In the genomic region with DNA sequence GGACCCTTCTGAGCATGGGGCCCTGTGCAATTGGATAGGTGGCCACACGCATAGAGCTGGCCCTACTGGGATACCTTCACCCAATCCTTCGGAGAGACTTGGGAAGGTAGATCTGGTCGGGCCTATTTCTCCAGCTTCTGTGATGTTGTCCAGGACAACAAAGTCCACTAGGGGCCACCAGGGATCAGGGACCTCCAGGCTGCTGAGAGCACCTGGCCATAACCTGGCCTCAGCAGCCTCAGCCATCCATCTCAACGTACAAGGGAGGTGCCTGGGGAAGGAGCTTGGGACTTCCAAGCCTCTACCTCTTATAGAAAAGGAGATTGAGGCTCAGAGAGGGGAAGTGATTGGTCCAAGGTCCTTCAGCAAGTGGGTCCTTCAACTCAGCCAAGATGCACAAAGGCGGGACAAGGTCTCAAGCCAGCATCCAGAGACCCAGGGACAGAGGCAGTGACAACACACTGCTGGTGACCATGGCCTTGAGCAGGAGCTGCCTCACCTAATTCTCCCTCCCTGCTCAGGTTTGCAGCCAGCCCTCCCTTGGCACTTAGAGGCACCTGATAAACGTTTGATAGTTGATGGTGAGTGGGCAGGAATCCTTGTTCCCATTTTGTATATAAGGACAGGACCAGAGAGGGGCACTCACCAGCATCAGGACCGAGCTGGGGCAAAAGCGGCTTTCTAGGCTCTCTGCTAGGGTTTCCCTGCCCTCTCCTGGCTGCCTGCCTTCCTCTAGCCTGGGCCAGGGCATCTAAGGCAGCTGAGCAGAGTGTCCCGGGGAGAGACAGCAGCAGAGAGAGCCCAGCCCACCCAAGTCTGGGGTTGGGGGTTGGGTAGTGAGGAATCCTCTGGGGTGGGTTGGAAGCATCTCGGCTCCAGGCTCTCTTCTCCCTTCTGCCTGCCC, we compare ENCODE assay signal across 15 cellular contexts. TPM values are rescaled to one million over a fixed set of nuclear protein-coding genes. Genes with fewer than 3 reads are reported as not detected.
DNase-seq lines count a peak whose midpoint lies in the region; ATAC-seq and TF ChIP-seq lines count a peak whose summit lies in the region.
"Had no signal": no experiment of that assay in that cellular context is flagged by ENCODE, and none has a peak within 500 bp of the region (broad histone marks: within the 10 kb centered on the region; RNA-seq: fewer than 3 reads in every experiment).

No MANE protein-coding gene starts in this region.

- H3K4me1 ChIP-seq in endodermal cell (ENCODE audit: control insufficient read depth, insufficient read depth, low read length) (peaks cover 5% of the 10 kb centered on the region), transverse colon (peaks cover 0 to 12% (median 6%) of the 10 kb centered on the region in 4 donors)

- H3K9me3 ChIP-seq in WERI-Rb-1 (ENCODE audit: severe bottlenecking) (no peaks in the 10 kb centered on the region), endodermal cell (ENCODE audit: control insufficient read depth, low read length) (no peaks in the 10 kb centered on the region), transverse colon (no peaks in the 10 kb centered on the region)
- H3K9me3 ChIP-seq: body of pancreas had no signal

- in situ Hi-C loops in transverse colon (cut with MboI; ENCODE audit: low pct_ligation_motif_present in 1 of 4, low pct_unique_long_range_greater_than_20kb in 1 of 4, low sequenced_read_pairs in 3 of 4), result no loop called here

- 86 to 98% methylated on average over 7 to 10 of the region's 10 CpGs for WGBS in endodermal cell (ENCODE audit: insufficient coverage in 1 of 2, insufficient read length in 1 of 2), 2 experiments
- 80 to 86% methylated on average over 2 to 10 of the region's 10 CpGs for WGBS in transverse colon (ENCODE audit: low coverage in 1 of 2), 2 donors

- H3K27ac Mint-ChIP-seq in endodermal cell, result no peak overlapping the region
- H3K27ac Mint-ChIP-seq: progenitor cell of endocrine pancreas, type B pancreatic cell had no signal

- no peaks in the 10 kb centered on the region for H3K27me3 Mint-ChIP-seq in endodermal cell (ENCODE audit: insufficient read depth)

- no peak for TF ChIP-seq POLR2A in transverse colon (IDR thresholded peaks at IDR 0.05)

- H3K4me3 ChIP-seq in WERI-Rb-1 (ENCODE audit: low read depth, low read length) (no peak overlapping the region), endodermal cell (ENCODE audit: low read length) (no peak overlapping the region), transverse colon (no peak overlapping the region)
- H3K4me3 ChIP-seq: body of pancreas had no signal

- no peak overlapping the region for H3K4me3 Mint-ChIP-seq in endodermal cell
- H3K4me3 Mint-ChIP-seq: type B pancreatic cell had no signal

- H3K9ac ChIP-seq in endodermal cell (ENCODE audit: extremely low read depth, low read length, poor library complexity, severe bottlenecking), result no peak overlapping the region

- TF ChIP-seq CTCF in WERI-Rb-1 (IDR thresholded peaks at IDR 0.05; ENCODE audit: low read depth, low read length), result peak; percentile 9; the same call in 1 of the 2 replicates
- TF ChIP-seq CTCF in endodermal cell (conservative IDR thresholded peaks at IDR 0.05), result peak; percentile 32
- no peak for TF ChIP-seq CTCF in transverse colon (IDR thresholded peaks at IDR 0.05)

- no peaks in the 10 kb centered on the region for H3K9me3 Mint-ChIP-seq in endodermal cell
- H3K9me3 Mint-ChIP-seq: type B pancreatic cell had no signal

- no peak for TF ChIP-seq EP300 in transverse colon (IDR thresholded peaks at IDR 0.05; ENCODE audit: low read depth)

- H3K4me1 Mint-ChIP-seq in endodermal cell, result peaks cover 14% of the 10 kb centered on the region

- peak overlapping the region; percentile 49 for H3K27ac ChIP-seq in WERI-Rb-1
- no peak overlapping the region for H3K27ac ChIP-seq in endodermal cell (ENCODE audit: low read depth, low read length)
- H3K27ac ChIP-seq in transverse colon, result no peak overlapping the region
- H3K27ac ChIP-seq: body of pancreas had no signal

- intact Hi-C loops in transverse colon (cut with DNase I; ENCODE audit: low total_unique reads), result no loop called here

- ATAC-seq in HG02798 (IDR thresholded peaks at IDR 0.05; ENCODE audit: poor library complexity, unreplicated experiment), result no peak
- ATAC-seq: body of pancreas had no signal

- no peaks in the 10 kb centered on the region for H3K36me3 Mint-ChIP-seq in endodermal cell (ENCODE audit: low read depth)
- H3K36me3 Mint-ChIP-seq: type B pancreatic cell had no signal

- peak; percentile 62 for DNase-seq in activated effector memory CD4-positive, alpha-beta T cell treated with anti-CD3 and anti-CD28 coated beads, Interleukin-2, amount 50 U/mL, for 16 hours
- no peak for DNase-seq in activated effector memory CD4-positive, alpha-beta T cell treated with Interleukin-2 at 50 U/mL for 16 hours
- no peak for DNase-seq in WERI-Rb-1
- peak; percentile 51 for DNase-seq in endodermal cell
- DNase-seq in transverse colon, result peak; percentile 6
- no peak for DNase-seq in NCI-H526 treated with DMSO at 0.1 percent for 48 hours (lab: John Stamatoyannopoulos, UW)
- no peak for DNase-seq in Ammon's horn (ENCODE audit: low spot score)
- DNase-seq: body of pancreas, DMS53, foreskin melanocyte, NCI-H1436, NCI-H226 had no signal

- no peaks in the 10 kb centered on the region for H3K36me3 ChIP-seq in WERI-Rb-1
- H3K36me3 ChIP-seq in endodermal cell (ENCODE audit: control insufficient read depth, insufficient read depth, low read length), result no peaks in the 10 kb centered on the region
- no peaks in the 10 kb centered on the region for H3K36me3 ChIP-seq in transverse colon

- no peaks in the 10 kb centered on the region for H3K27me3 ChIP-seq in WERI-Rb-1 (ENCODE audit: insufficient read depth, low read depth, severe bottlenecking)
- H3K27me3 ChIP-seq in endodermal cell (ENCODE audit: control insufficient read depth, insufficient read depth, low read length, poor library complexity, severe bottlenecking), result no peaks in the 10 kb centered on the region
- no peaks in the 10 kb centered on the region for H3K27me3 ChIP-seq in transverse colon

RNA-seq across cellular contexts. Expression of gene RAC2, which starts 4.5 kb away (rescaled TPM):
- 1 to 10 TPM; 4.5 to 5.6 TPM for total RNA-seq in endodermal cell
- 2.0 TPM for polyA plus RNA-seq in endodermal cell (2013, experiment 1 of 2)
- 1.8 TPM for polyA plus RNA-seq in endodermal cell (2013, experiment 2 of 2)
- 10 to 100 TPM in 3 of 4 donors, 1 to 10 TPM in 1; 5.2 to 36.3 (median 24.0) TPM for total RNA-seq in transverse colon

RNA-seq across cellular contexts. Expression of gene SSTR3, which starts 27.3 kb away (rescaled TPM):
- total RNA-seq in endodermal cell (under 1 TPM; 0.11 to 0.20 TPM), transverse colon (under 1 TPM in 2 of 4 donors, not detected in 2; 0.16 to 0.41 TPM)
- polyA plus RNA-seq in endodermal cell (2013, experiment 1 of 2), result 0.14 TPM
- 0.12 TPM for polyA plus RNA-seq in endodermal cell (2013, experiment 2 of 2)

RNA-seq across cellular contexts. Expression of gene CYTH4, which starts 42.7 kb away (rescaled TPM):
- total RNA-seq in endodermal cell (not detected), transverse colon (10 to 100 TPM in 2 of 4 donors, 1 to 10 TPM in 2; 1.4 to 26.9 (median 10.6) TPM)
- not detected for polyA plus RNA-seq in endodermal cell (2013, experiment 1 of 2)
- polyA plus RNA-seq in endodermal cell (2013, experiment 2 of 2), result not detected
- total RNA-seq: progenitor cell of endocrine pancreas had no signal

RNA-seq across cellular contexts. Expression of gene C1QTNF6, which starts 51.5 kb away (rescaled TPM):
- 10 to 100 TPM; 15.5 to 16.9 TPM for total RNA-seq in endodermal cell
- 17.3 TPM for polyA plus RNA-seq in endodermal cell (2013, experiment 1 of 2)
- polyA plus RNA-seq in endodermal cell (2013, experiment 2 of 2), result 18.8 TPM
- 10 to 100 TPM in 1 of 4 donors, 1 to 10 TPM in 3; 1.4 to 68.8 (median 7.5) TPM for total RNA-seq in transverse colon

Comparison
In these comparisons a context has a peak if more than half of its experiments do, and no peak if none do; other contexts are left out.
1. DNase-seq: peak in activated effector memory CD4-positive, alpha-beta T cell treated with anti-CD3 and anti-CD28 coated beads, Interleukin-2, amount 50 U/mL, for 16 hours (single experiment), endodermal cell (single experiment) and transverse colon (single experiment); none in activated effector memory CD4-positive, alpha-beta T cell treated with Interleukin-2 at 50 U/mL for 16 hours (single experiment), WERI-Rb-1 (single experiment), NCI-H526 treated with DMSO at 0.1 percent for 48 hours (single experiment) and Ammon's horn (single experiment).
2. CTCF ChIP-seq: peak in WERI-Rb-1 (single experiment) and endodermal cell (single experiment); none in transverse colon (0 of 5).